Comparison of ENCODE assay signal across 21 cellular contexts in genomic region chr3:112401617-112402016, GRCh38.
"Had no signal": no experiment of that assay in that cellular context is flagged by ENCODE, and none has a peak within 500 bp of the region (broad histone marks: within the 10 kb centered on the region; RNA-seq: fewer than 3 reads in every experiment).

No MANE protein-coding gene starts in this region.

- H3K9me3 ChIP-seq: esophagus squamous epithelium, pancreas, prostate gland, sigmoid colon, thyroid gland had no signal

- H3K4me3 ChIP-seq: esophagus squamous epithelium, pancreas, prostate gland, sigmoid colon, thyroid gland had no signal

- DNase-seq: activated CD4-positive, alpha-beta memory T cell treated with anti-CD3 and anti-CD28 coated beads, Interleukin-2, amount 10 ng/mL, durations not matched to agents 7 days and 5 days; activated CD4-positive, alpha-beta T cell treated with anti-CD3 and anti-CD28 coated beads for 48 hours; activated CD8-positive, alpha-beta memory T cell treated with anti-CD3 and anti-CD28 coated beads, Interleukin-2, amount 50 U/mL, for 48 hours; activated gamma-delta T cell treated with Interleukin-2 at 50 U/mL for 16 hours; activated naive CD4-positive, alpha-beta T cell treated with anti-CD3 and anti-CD28 coated beads, Interleukin-2, amount 50 U/mL, for 16 hours; activated T-cell treated with anti-CD3 and anti-CD28 coated beads, Interleukin-2, amount 50 U/mL, for 4 hours; amygdala; central memory CD4-positive, alpha-beta T cell; esophagus squamous epithelium; left colon; naive thymus-derived CD8-positive, alpha-beta T cell; nucleus accumbens; pancreas; sigmoid colon; small intestine; stimulated activated CD4-positive, alpha-beta T cell treated with anti-CD3 and anti-CD28 coated beads, Interleukin-4, amount 100 ng/mL, for 4 hours; stimulated activated CD8-positive, alpha-beta memory T cell treated with anti-CD3 and anti-CD28 coated beads, Interleukin-4, amount 100 ng/mL, for 48 hours; stimulated activated naive CD8-positive, alpha-beta T cell treated with anti-CD3 and anti-CD28 coated beads, Interleukin-15, amount 100 ng/mL, for 72 hours; T-helper 1 cell; thyroid gland had no signal

- H3K4me1 ChIP-seq: esophagus squamous epithelium, pancreas, prostate gland had no signal

- H3K27ac ChIP-seq: esophagus squamous epithelium, pancreas, prostate gland, sigmoid colon, thyroid gland had no signal

- H3K27me3 ChIP-seq: esophagus squamous epithelium, pancreas, sigmoid colon, thyroid gland had no signal

- H3K36me3 ChIP-seq: esophagus squamous epithelium, pancreas, prostate gland, sigmoid colon, thyroid gland had no signal
